In genomic region chr14:52455291-52456088, GRCh38 we compare ENCODE assay signal across 1 cellular context.
TF ChIP-seq lines count a peak whose summit lies in the region.

No MANE protein-coding gene starts in this region.

TF ChIP-seq in IMR-90, 13 proteins besides CTCF, POLR2A, EP300 and RAD21 (continued from another document):
- 0 out of 2 replicates have a peak, but pooled peaks have one; percentile 23 for TF ChIP-seq FOS (IDR thresholded peaks at IDR 0.05; ENCODE audit: low read depth, low read length)
- TF ChIP-seq, protein P1, sequence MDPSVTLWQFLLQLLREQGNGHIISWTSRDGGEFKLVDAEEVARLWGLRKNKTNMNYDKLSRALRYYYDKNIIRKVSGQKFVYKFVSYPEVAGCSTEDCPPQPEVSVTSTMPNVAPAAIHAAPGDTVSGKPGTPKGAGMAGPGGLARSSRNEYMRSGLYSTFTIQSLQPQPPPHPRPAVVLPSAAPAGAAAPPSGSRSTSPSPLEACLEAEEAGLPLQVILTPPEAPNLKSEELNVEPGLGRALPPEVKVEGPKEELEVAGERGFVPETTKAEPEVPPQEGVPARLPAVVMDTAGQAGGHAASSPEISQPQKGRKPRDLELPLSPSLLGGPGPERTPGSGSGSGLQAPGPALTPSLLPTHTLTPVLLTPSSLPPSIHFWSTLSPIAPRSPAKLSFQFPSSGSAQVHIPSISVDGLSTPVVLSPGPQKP (IDR thresholded peaks at IDR 0.05; ENCODE audit: borderline replicate concordance, low read depth, low read length), result no peak
- no peak for TF ChIP-seq MXI1 (IDR thresholded peaks at IDR 0.05; ENCODE audit: borderline replicate concordance, low read depth, low read length)
- TF ChIP-seq MAZ (IDR thresholded peaks at IDR 0.05; ENCODE audit: borderline replicate concordance, low read depth, low read length), result no peak
- no peak for TF ChIP-seq RFX5 (IDR thresholded peaks at IDR 0.05; ENCODE audit: low read depth, low read length)
- peak; percentile 79 for TF ChIP-seq CEBPB (IDR thresholded peaks at IDR 0.05; ENCODE audit: low read depth, low read length)
